1 cellular context compared by ENCODE assay signal in genomic region chr2:156400704-156401678, GRCh38.
TF ChIP-seq lines count a peak whose summit lies in the region.

No MANE protein-coding gene starts in this region.

TF ChIP-seq in HepG2, 621 proteins besides CTCF, POLR2A, EP300 and RAD21 (continued from another document and continues in another):
- TF ChIP-seq AKNA (CRISPR knock-in tag; IDR thresholded peaks at IDR 0.05; ENCODE audit: borderline replicate concordance) = no peak
- TF ChIP-seq ZNF616 (CRISPR knock-in tag; IDR thresholded peaks at IDR 0.05; ENCODE audit: low read depth) = no peak
- TF ChIP-seq HBP1 (CRISPR knock-in tag; IDR thresholded peaks at IDR 0.05; ENCODE audit: low read depth) = no peak
- TF ChIP-seq ELF3 (CRISPR knock-in tag; IDR thresholded peaks at IDR 0.05) = peak; percentile 21; the same call in 1 of the 2 replicates
- peak; percentile 49; the same call in 1 of the 2 replicates for TF ChIP-seq PHF21A (CRISPR knock-in tag; IDR thresholded peaks at IDR 0.05)
- TF ChIP-seq EED (CRISPR knock-in tag; IDR thresholded peaks at IDR 0.05) = no peak
- no peak for TF ChIP-seq ZNF777 (CRISPR knock-in tag; IDR thresholded peaks at IDR 0.05)
- no peak for TF ChIP-seq PITX1 (CRISPR knock-in tag; IDR thresholded peaks at IDR 0.05)
- TF ChIP-seq ZNF737 (CRISPR knock-in tag; IDR thresholded peaks at IDR 0.05; ENCODE audit: borderline replicate concordance) = 0 out of 2 replicates have a peak, but pooled peaks have one; percentile 16
- no peak for TF ChIP-seq JUND (CRISPR knock-in tag; IDR thresholded peaks at IDR 0.05)
- TF ChIP-seq HOXA5 (CRISPR knock-in tag; IDR thresholded peaks at IDR 0.05) = 0 out of 2 replicates have a peak, but pooled peaks have one; percentile 16
- no peak; the same call in 1 of the 2 replicates for TF ChIP-seq ZNF569 (CRISPR knock-in tag; IDR thresholded peaks at IDR 0.05; ENCODE audit: borderline replicate concordance)
- TF ChIP-seq SRSF9 (IDR thresholded peaks at IDR 0.05; ENCODE audit: borderline replicate concordance, insufficient read depth, low read depth, low read length, poor library complexity, severe bottlenecking) = no peak
- TF ChIP-seq ZNF33A (CRISPR knock-in tag; IDR thresholded peaks at IDR 0.05; ENCODE audit: borderline replicate concordance) = no peak
- TF ChIP-seq NCOA2 (CRISPR knock-in tag; IDR thresholded peaks at IDR 0.05) = peak; percentile 7; the same call in 1 of the 2 replicates
- peak; percentile 55; the same call in 1 of the 2 replicates for TF ChIP-seq ZNF337 (CRISPR knock-in tag; IDR thresholded peaks at IDR 0.05; ENCODE audit: borderline replicate concordance, low read depth)
- TF ChIP-seq RELA (CRISPR knock-in tag; IDR thresholded peaks at IDR 0.05) = no peak
- TF ChIP-seq ATRX (CRISPR knock-in tag; IDR thresholded peaks at IDR 0.05; ENCODE audit: borderline replicate concordance) = no peak
- no peak for TF ChIP-seq ZNF713 (CRISPR knock-in tag; IDR thresholded peaks at IDR 0.05)
- no peak for TF ChIP-seq PBX3 (CRISPR knock-in tag; IDR thresholded peaks at IDR 0.05; ENCODE audit: borderline replicate concordance)
- 0 out of 2 replicates have a peak, but pooled peaks have one; percentile 51 for TF ChIP-seq ZFP1 (CRISPR knock-in tag; IDR thresholded peaks at IDR 0.05)
- peak; percentile 53; the same call in 1 of the 2 replicates for TF ChIP-seq ZNF441 (CRISPR knock-in tag; IDR thresholded peaks at IDR 0.05; ENCODE audit: borderline replicate concordance)
- no peak for TF ChIP-seq NFYB (CRISPR knock-in tag; IDR thresholded peaks at IDR 0.05)
- no peak for TF ChIP-seq ZFP41 (CRISPR knock-in tag; IDR thresholded peaks at IDR 0.05; ENCODE audit: borderline replicate concordance)
- 0 out of 2 replicates have a peak, but pooled peaks have one; percentile 46 for TF ChIP-seq NCOA1 (CRISPR knock-in tag; IDR thresholded peaks at IDR 0.05)
- no peak for TF ChIP-seq AKAP8 (CRISPR knock-in tag; IDR thresholded peaks at IDR 0.05)
- 0 out of 2 replicates have a peak, but pooled peaks have one; percentile 37 for TF ChIP-seq SIX1 (CRISPR knock-in tag; IDR thresholded peaks at IDR 0.05; ENCODE audit: borderline replicate concordance)
- TF ChIP-seq ZNF879 (CRISPR knock-in tag; IDR thresholded peaks at IDR 0.05) = no peak
- peak; percentile 93 for TF ChIP-seq RBM22 (optimal IDR thresholded peaks at IDR 0.05; ENCODE audit: low read length)
- no peak; the same call in 1 of the 2 replicates for TF ChIP-seq SOX5 (CRISPR knock-in tag; IDR thresholded peaks at IDR 0.05; ENCODE audit: borderline replicate concordance)
- no peak for TF ChIP-seq THYN1 (CRISPR knock-in tag; IDR thresholded peaks at IDR 0.05; ENCODE audit: borderline replicate concordance, low read depth)
- peak; percentile 32; the same call in 1 of the 2 replicates for TF ChIP-seq CENPBD1 (CRISPR knock-in tag; IDR thresholded peaks at IDR 0.05; ENCODE audit: borderline replicate concordance, low read depth)
- TF ChIP-seq ZNF740 (CRISPR knock-in tag; IDR thresholded peaks at IDR 0.05) = no peak
- peak; percentile 87; the same call in 1 of the 2 replicates for TF ChIP-seq ZBTB3 (CRISPR knock-in tag; IDR thresholded peaks at IDR 0.05; ENCODE audit: borderline replicate concordance, low read depth)
- TF ChIP-seq ZNF331 (CRISPR knock-in tag; IDR thresholded peaks at IDR 0.05) = peak; percentile 50
- TF ChIP-seq ZNF501 (CRISPR knock-in tag; IDR thresholded peaks at IDR 0.05) = peak; percentile 80; the same call in 1 of the 2 replicates
- no peak for TF ChIP-seq ZNF644 (CRISPR knock-in tag; IDR thresholded peaks at IDR 0.05; ENCODE audit: low read depth)
- 0 out of 2 replicates have a peak, but pooled peaks have one; percentile 12 for TF ChIP-seq MAFF (IDR thresholded peaks at IDR 0.05; ENCODE audit: low read depth, low read length)
- TF ChIP-seq MTERF4 (CRISPR knock-in tag; IDR thresholded peaks at IDR 0.05) = no peak
- no peak for TF ChIP-seq FOXJ3 (CRISPR knock-in tag; IDR thresholded peaks at IDR 0.05; ENCODE audit: borderline replicate concordance)
- TF ChIP-seq HNRNPH1 (optimal IDR thresholded peaks at IDR 0.05; ENCODE audit: low read depth, low read length) = peak; percentile 72
- TF ChIP-seq KLF11 (CRISPR knock-in tag; IDR thresholded peaks at IDR 0.05) = 0 out of 2 replicates have a peak, but pooled peaks have one; percentile 52
- TF ChIP-seq MYPOP (CRISPR knock-in tag; IDR thresholded peaks at IDR 0.05) = peak; percentile 46; the same call in 1 of the 2 replicates
- TF ChIP-seq ZNF7 (CRISPR knock-in tag; IDR thresholded peaks at IDR 0.05) = no peak
- TF ChIP-seq NFKB2 (CRISPR knock-in tag; IDR thresholded peaks at IDR 0.05; ENCODE audit: borderline replicate concordance) = no peak
- TF ChIP-seq CCDC6 (CRISPR knock-in tag; IDR thresholded peaks at IDR 0.05) = peak; percentile 79; the same call in 1 of the 2 replicates
- TF ChIP-seq NCOA5 (CRISPR knock-in tag; IDR thresholded peaks at IDR 0.05) = no peak
- 0 out of 2 replicates have a peak, but pooled peaks have one; percentile 51 for TF ChIP-seq ARID4A (CRISPR knock-in tag; IDR thresholded peaks at IDR 0.05; ENCODE audit: borderline replicate concordance)
- TF ChIP-seq TOE1 (CRISPR knock-in tag; IDR thresholded peaks at IDR 0.05) = no peak
- TF ChIP-seq ZGPAT (CRISPR knock-in tag; IDR thresholded peaks at IDR 0.05) = peak; percentile 73
